Comparison of ENCODE assay signal across 19 cellular contexts in genomic region chr2:210442869-210443268, GRCh38. TPM values are rescaled to one million over a fixed set of nuclear protein-coding genes. Genes with fewer than 3 reads are reported as not detected.
DNase-seq lines count a peak whose midpoint lies in the region; ATAC-seq, FAIRE-seq and TF ChIP-seq lines count a peak whose summit lies in the region.
"Had no signal": no experiment of that assay in that cellular context is flagged by ENCODE, and none has a peak within 500 bp of the region (broad histone marks: within the 10 kb centered on the region; RNA-seq: fewer than 3 reads in every experiment).

No MANE protein-coding gene starts in this region.

- no peak overlapping the region for H3K9ac ChIP-seq in kidney (ENCODE audit: low read length in 2 of 2)

- peaks cover 4% of the 10 kb centered on the region for H3K9me3 Mint-ChIP-seq in activated CD4-positive, alpha-beta T cell treated with anti-CD3 and anti-CD28 coated beads, Interleukin-2, amount 10 ng/mL, durations not matched to agents 7 days and 5 days
- H3K9me3 Mint-ChIP-seq in activated CD4-positive, alpha-beta T cell treated with anti-CD3 and anti-CD28 coated beads, Interleukin-2, amount 10 ng/mL, durations not matched to agents 24 days and 14 days = peaks cover 7% of the 10 kb centered on the region
- peaks cover 12% of the 10 kb centered on the region for H3K9me3 Mint-ChIP-seq in T-helper 2 cell treated with Interferon-gamma antibody and Interleukin-4, amounts not matched to agents 5 μg/mL and 100 μg/mL, for 36 hours

- intact Hi-C loops in activated CD4-positive, alpha-beta T cell treated with anti-CD3 and anti-CD28 coated beads, Interleukin-2, amount 10 ng/mL, durations not matched to agents 24 days and 14 days (cut with micrococcal nuclease) = no loop called here
- intact Hi-C loops in kidney (cut with DNase I) = no loop called here

- peaks cover 0 to 23% of the 10 kb centered on the region in 2 donors for H3K36me3 ChIP-seq in kidney (ENCODE audit: control insufficient read depth in 1 of 2, insufficient read depth in 2 of 2, low read length in 2 of 2)
- H3K36me3 ChIP-seq: ovary had no signal

- POLR2A ChIA-PET in activated CD4-positive, alpha-beta T cell treated with anti-CD3 and anti-CD28 coated beads, Interleukin-2, amount 10 ng/mL, durations not matched to agents 7 days and 5 days (lab: Charles Lee) = no interaction called here

- H3K27ac ChIP-seq in kidney (ENCODE audit: low read depth in 2 of 2, low read length in 2 of 2) = no peak overlapping the region
- H3K27ac ChIP-seq: foreskin keratinocyte, ovary, skin epidermis had no signal

- no peak for FAIRE-seq in kidney (lab: Jason Lieb, UNC)
- FAIRE-seq: bronchial epithelial cell, H54, islet of Langerhans had no signal

- peaks cover 13% of the 10 kb centered on the region for H3K4me1 Mint-ChIP-seq in activated CD4-positive, alpha-beta T cell treated with anti-CD3 and anti-CD28 coated beads, Interleukin-2, amount 10 ng/mL, durations not matched to agents 7 days and 5 days
- H3K4me1 Mint-ChIP-seq in activated CD4-positive, alpha-beta T cell treated with anti-CD3 and anti-CD28 coated beads, Interleukin-2, amount 10 ng/mL, durations not matched to agents 24 days and 14 days = peaks cover 14% of the 10 kb centered on the region
- peaks cover 17% of the 10 kb centered on the region for H3K4me1 Mint-ChIP-seq in T-helper 2 cell treated with Interferon-gamma antibody and Interleukin-4, amounts not matched to agents 5 μg/mL and 100 μg/mL, for 36 hours (ENCODE audit: low read depth)

- no peak overlapping the region for H3K4me3 ChIP-seq in kidney (ENCODE audit: low read length in 2 of 2)
- H3K4me3 ChIP-seq: ovary, skin epidermis had no signal

- H3K27ac Mint-ChIP-seq in activated CD4-positive, alpha-beta T cell treated with anti-CD3 and anti-CD28 coated beads, Interleukin-2, amount 10 ng/mL, durations not matched to agents 7 days and 5 days = peak overlapping the region; percentile 28
- H3K27ac Mint-ChIP-seq in activated CD4-positive, alpha-beta T cell treated with anti-CD3 and anti-CD28 coated beads, Interleukin-2, amount 10 ng/mL, durations not matched to agents 24 days and 14 days = no peak overlapping the region
- no peak overlapping the region for H3K27ac Mint-ChIP-seq in T-helper 2 cell treated with Interferon-gamma antibody and Interleukin-4, amounts not matched to agents 5 μg/mL and 100 μg/mL, for 36 hours
- H3K27ac Mint-ChIP-seq: effector memory CD8-positive, alpha-beta T cell had no signal

- H3K36me3 Mint-ChIP-seq in activated CD4-positive, alpha-beta T cell treated with anti-CD3 and anti-CD28 coated beads, Interleukin-2, amount 10 ng/mL, durations not matched to agents 7 days and 5 days (ENCODE audit: low read depth) = peaks cover 33% of the 10 kb centered on the region
- H3K36me3 Mint-ChIP-seq in activated CD4-positive, alpha-beta T cell treated with anti-CD3 and anti-CD28 coated beads, Interleukin-2, amount 10 ng/mL, durations not matched to agents 24 days and 14 days (ENCODE audit: low read depth) = peaks cover 28% of the 10 kb centered on the region
- H3K36me3 Mint-ChIP-seq in T-helper 2 cell treated with Interferon-gamma antibody and Interleukin-4, amounts not matched to agents 5 μg/mL and 100 μg/mL, for 36 hours (ENCODE audit: low read depth) = peaks cover 33% of the 10 kb centered on the region

- no peaks in the 10 kb centered on the region for H3K4me1 ChIP-seq in kidney (ENCODE audit: control insufficient read depth in 1 of 2, insufficient read depth in 1 of 2, low read depth in 1 of 2, low read length in 2 of 2)
- H3K4me1 ChIP-seq: foreskin keratinocyte had no signal

- ATAC-seq in HG02884 (IDR thresholded peaks at IDR 0.05; ENCODE audit: unreplicated experiment) (peak; percentile 32), HG02885 (IDR thresholded peaks at IDR 0.05; ENCODE audit: poor library complexity, unreplicated experiment) (no peak)
- ATAC-seq: effector memory CD8-positive, alpha-beta T cell; foreskin keratinocyte had no signal

- TF ChIP-seq CTCF in kidney (IDR thresholded peaks at IDR 0.05; ENCODE audit: borderline replicate concordance, extremely low read depth, insufficient read depth) = no peak

- DNase-seq in activated CD4-positive, alpha-beta T cell treated with anti-CD3 and anti-CD28 coated beads, Interleukin-2, amount 10 ng/mL, durations not matched to agents 7 days and 5 days = no peak
- DNase-seq in activated CD4-positive, alpha-beta T cell treated with anti-CD3 and anti-CD28 coated beads, Interleukin-2, amount 10 ng/mL, durations not matched to agents 24 days and 14 days = no peak
- DNase-seq in SKM-1 treated with dmso at 0.1 percent for 144 hours (lab: John Stamatoyannopoulos, UW; ENCODE audit: unreplicated experiment) (peak; percentile 30), kidney (no peak), HCEC 1CT (no peak)
- no peak for DNase-seq in T-helper 2 cell treated with Interferon-gamma antibody and Interleukin-4, amounts not matched to agents 5 μg/mL and 100 μg/mL, for 36 hours (ENCODE audit: low spot score)
- DNase-seq: activated naive CD4-positive, alpha-beta T cell; COR-L47; effector memory CD8-positive, alpha-beta T cell; foreskin keratinocyte; NCI-H187; NCI-H748 treated with DMSO at 0.1 percent for 48 hours; ovary had no signal

- H3K9me3 ChIP-seq in kidney (ENCODE audit: control insufficient read depth in 1 of 2, low read length in 2 of 2) = peaks cover 0 to under 1% of the 10 kb centered on the region in 2 donors
- H3K9me3 ChIP-seq: ovary had no signal

- CTCF ChIA-PET in activated CD4-positive, alpha-beta T cell treated with anti-CD3 and anti-CD28 coated beads, Interleukin-2, amount 10 ng/mL, durations not matched to agents 7 days and 5 days (lab: Charles Lee) = no interaction called here

- no peak overlapping the region for H3K4me3 Mint-ChIP-seq in activated CD4-positive, alpha-beta T cell treated with anti-CD3 and anti-CD28 coated beads, Interleukin-2, amount 10 ng/mL, durations not matched to agents 7 days and 5 days
- no peak overlapping the region for H3K4me3 Mint-ChIP-seq in activated CD4-positive, alpha-beta T cell treated with anti-CD3 and anti-CD28 coated beads, Interleukin-2, amount 10 ng/mL, durations not matched to agents 24 days and 14 days
- H3K4me3 Mint-ChIP-seq in T-helper 2 cell treated with Interferon-gamma antibody and Interleukin-4, amounts not matched to agents 5 μg/mL and 100 μg/mL, for 36 hours = no peak overlapping the region
- H3K4me3 Mint-ChIP-seq: effector memory CD8-positive, alpha-beta T cell had no signal

- no peaks in the 10 kb centered on the region for H3K27me3 Mint-ChIP-seq in activated CD4-positive, alpha-beta T cell treated with anti-CD3 and anti-CD28 coated beads, Interleukin-2, amount 10 ng/mL, durations not matched to agents 7 days and 5 days
- no peaks in the 10 kb centered on the region for H3K27me3 Mint-ChIP-seq in activated CD4-positive, alpha-beta T cell treated with anti-CD3 and anti-CD28 coated beads, Interleukin-2, amount 10 ng/mL, durations not matched to agents 24 days and 14 days
- no peaks in the 10 kb centered on the region for H3K27me3 Mint-ChIP-seq in T-helper 2 cell treated with Interferon-gamma antibody and Interleukin-4, amounts not matched to agents 5 μg/mL and 100 μg/mL, for 36 hours (ENCODE audit: low read depth)
- H3K27me3 Mint-ChIP-seq: effector memory CD8-positive, alpha-beta T cell had no signal

RNA-seq across cellular contexts. Expression of gene LANCL1, which starts 33.7 kb away (rescaled TPM):
- total RNA-seq in activated CD4-positive, alpha-beta T cell treated with anti-CD3 and anti-CD28 coated beads, Interleukin-2, amount 10 ng/mL, durations not matched to agents 7 days and 5 days = 10 to 100 TPM; 34.3 to 39.5 TPM
- 32.3 and 34.2 TPM in 2 replicates for total RNA-seq in activated CD4-positive, alpha-beta T cell treated with anti-CD3 and anti-CD28 coated beads, Interleukin-2, amount 10 ng/mL, durations not matched to agents 24 days and 14 days
- 47.4 TPM for total RNA-seq in kidney
- 28.0 TPM for polyA plus RNA-seq in kidney (ENCODE audit: insufficient read depth, low read depth, low replicate concordance)
